Comparison of ENCODE assay signal across 11 cellular contexts in the genomic region with DNA sequence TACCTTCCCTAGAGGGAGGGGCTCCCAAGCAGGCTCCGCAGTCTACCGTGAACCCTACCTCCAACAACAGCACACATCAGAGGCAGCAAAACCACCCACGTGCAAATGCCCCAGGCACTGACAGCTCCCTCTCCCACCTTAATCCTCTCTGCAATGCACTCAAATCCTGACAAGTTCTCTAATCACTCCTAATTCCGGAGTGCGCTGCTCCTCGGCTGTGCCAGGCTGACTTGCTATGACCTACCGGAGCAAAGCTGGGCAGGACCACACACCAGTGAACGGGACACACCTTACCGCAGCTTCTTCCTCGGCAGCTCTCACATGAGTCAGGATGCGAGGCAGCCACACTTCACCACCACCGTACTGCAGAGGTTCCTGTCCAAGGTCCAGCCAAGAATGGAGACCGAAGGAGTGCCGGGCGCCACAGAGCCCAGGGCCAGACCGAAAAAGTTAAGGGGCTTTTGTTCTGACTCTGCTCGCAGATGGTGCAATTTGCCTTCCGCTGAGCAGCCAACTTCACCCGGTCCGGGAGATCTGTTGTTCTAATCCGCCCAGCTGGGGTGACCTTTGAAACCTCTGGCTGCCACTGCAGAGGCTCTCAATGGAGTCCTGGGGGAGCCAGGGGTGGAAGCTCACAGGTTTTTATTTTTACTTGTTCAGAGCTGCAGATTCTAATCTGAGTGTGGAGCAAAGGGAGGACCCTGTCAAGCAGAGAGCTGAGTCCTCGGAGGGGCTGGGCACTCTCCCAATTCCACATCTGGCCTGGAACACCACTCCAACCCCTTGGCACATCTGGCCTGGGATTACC.
DNase-seq lines count a peak whose midpoint lies in the region; ATAC-seq, FAIRE-seq and TF ChIP-seq lines count a peak whose summit lies in the region.
"Had no signal": no experiment of that assay in that cellular context is flagged by ENCODE, and none has a peak within 500 bp of the region (broad histone marks: within the 10 kb centered on the region; RNA-seq: fewer than 3 reads in every experiment).

No MANE protein-coding gene starts in this region.

- peaks cover 6% of the 10 kb centered on the region for H3K27me3 Mint-ChIP-seq in nephron progenitor cell (ENCODE audit: low read depth, poor library complexity)

- ATAC-seq in esophagus mucosa, result peak; percentile 97
- ATAC-seq: stimulated activated naive CD8-positive, alpha-beta T cell treated with anti-CD3 and anti-CD28 coated beads, Interleukin-15, Interleukin-2, amounts not matched to agents 100 U/mL and 50 U/mL, for 24 hours had no signal

- no peak for FAIRE-seq in frontal cortex (lab: Jason Lieb, UNC)
- no peak for FAIRE-seq in GM19239 (lab: Jason Lieb, UNC)

- H3K27ac Mint-ChIP-seq in nephron progenitor cell, result peak overlapping the region; percentile 30
- H3K27ac Mint-ChIP-seq: activated CD4-positive, alpha-beta T cell treated with anti-CD3 and anti-CD28 coated beads, Interleukin-2, amount 10 ng/mL, durations not matched to agents 7 days and 5 days had no signal

- no peak overlapping the region for H3K4me3 Mint-ChIP-seq in nephron progenitor cell
- H3K4me3 Mint-ChIP-seq: activated CD4-positive, alpha-beta T cell treated with anti-CD3 and anti-CD28 coated beads, Interleukin-2, amount 10 ng/mL, durations not matched to agents 7 days and 5 days had no signal

- peaks cover 36% of the 10 kb centered on the region for H3K4me1 Mint-ChIP-seq in nephron progenitor cell
- H3K4me1 Mint-ChIP-seq: activated CD4-positive, alpha-beta T cell treated with anti-CD3 and anti-CD28 coated beads, Interleukin-2, amount 10 ng/mL, durations not matched to agents 7 days and 5 days had no signal

- no peak for TF ChIP-seq CTCF in nephron progenitor cell (IDR thresholded peaks at IDR 0.05)

- no peaks in the 10 kb centered on the region for H3K36me3 Mint-ChIP-seq in nephron progenitor cell (ENCODE audit: low read depth)

- DNase-seq in AG20443 (ENCODE audit: low spot score) (peak; percentile 81), NCI-H69 (lab: John Stamatoyannopoulos, UW) (peak; percentile 13), nephron progenitor cell (peak; percentile 16), frontal cortex (ENCODE audit: low spot score in 2 of 2) (no peak), RKO (ENCODE audit: low spot score) (no peak), GM19239 (ENCODE audit: insufficient read length, low spot score) (no peak)
- DNase-seq in stimulated activated CD4-positive, alpha-beta T cell treated with anti-CD3 and anti-CD28 coated beads, Interleukin-1b, Interleukin-23, amount 100 ng/mL, for 48 hours, result no peak
- DNase-seq: activated CD4-positive, alpha-beta T cell treated with anti-CD3 and anti-CD28 coated beads, Interleukin-2, amount 10 ng/mL, durations not matched to agents 7 days and 5 days; adrenal gland; stimulated activated naive CD8-positive, alpha-beta T cell treated with anti-CD3 and anti-CD28 coated beads, Interleukin-15, Interleukin-2, amounts not matched to agents 100 U/mL and 50 U/mL, for 24 hours had no signal

- H3K9me3 Mint-ChIP-seq in nephron progenitor cell, result no peaks in the 10 kb centered on the region
- H3K9me3 Mint-ChIP-seq: activated CD4-positive, alpha-beta T cell treated with anti-CD3 and anti-CD28 coated beads, Interleukin-2, amount 10 ng/mL, durations not matched to agents 7 days and 5 days had no signal

Comparison
In these comparisons a context has a peak if more than half of its experiments do, and no peak if none do; other contexts are left out.
1. DNase-seq: peak in AG20443 (single experiment), NCI-H69 (single experiment) and nephron progenitor cell (single experiment); none in frontal cortex (0 of 2), RKO (single experiment), stimulated activated CD4-positive, alpha-beta T cell treated with anti-CD3 and anti-CD28 coated beads, Interleukin-1b, Interleukin-23, amount 100 ng/mL, for 48 hours (single experiment) and GM19239 (single experiment).